1 cellular context compared by ENCODE assay signal in genomic region chr17:78226055-78226751, GRCh38.
TF ChIP-seq lines count a peak whose summit lies in the region.

No MANE protein-coding gene starts in this region.

TF ChIP-seq in HepG2, 621 proteins besides CTCF, POLR2A, EP300 and RAD21:
- TF ChIP-seq, protein P1, sequence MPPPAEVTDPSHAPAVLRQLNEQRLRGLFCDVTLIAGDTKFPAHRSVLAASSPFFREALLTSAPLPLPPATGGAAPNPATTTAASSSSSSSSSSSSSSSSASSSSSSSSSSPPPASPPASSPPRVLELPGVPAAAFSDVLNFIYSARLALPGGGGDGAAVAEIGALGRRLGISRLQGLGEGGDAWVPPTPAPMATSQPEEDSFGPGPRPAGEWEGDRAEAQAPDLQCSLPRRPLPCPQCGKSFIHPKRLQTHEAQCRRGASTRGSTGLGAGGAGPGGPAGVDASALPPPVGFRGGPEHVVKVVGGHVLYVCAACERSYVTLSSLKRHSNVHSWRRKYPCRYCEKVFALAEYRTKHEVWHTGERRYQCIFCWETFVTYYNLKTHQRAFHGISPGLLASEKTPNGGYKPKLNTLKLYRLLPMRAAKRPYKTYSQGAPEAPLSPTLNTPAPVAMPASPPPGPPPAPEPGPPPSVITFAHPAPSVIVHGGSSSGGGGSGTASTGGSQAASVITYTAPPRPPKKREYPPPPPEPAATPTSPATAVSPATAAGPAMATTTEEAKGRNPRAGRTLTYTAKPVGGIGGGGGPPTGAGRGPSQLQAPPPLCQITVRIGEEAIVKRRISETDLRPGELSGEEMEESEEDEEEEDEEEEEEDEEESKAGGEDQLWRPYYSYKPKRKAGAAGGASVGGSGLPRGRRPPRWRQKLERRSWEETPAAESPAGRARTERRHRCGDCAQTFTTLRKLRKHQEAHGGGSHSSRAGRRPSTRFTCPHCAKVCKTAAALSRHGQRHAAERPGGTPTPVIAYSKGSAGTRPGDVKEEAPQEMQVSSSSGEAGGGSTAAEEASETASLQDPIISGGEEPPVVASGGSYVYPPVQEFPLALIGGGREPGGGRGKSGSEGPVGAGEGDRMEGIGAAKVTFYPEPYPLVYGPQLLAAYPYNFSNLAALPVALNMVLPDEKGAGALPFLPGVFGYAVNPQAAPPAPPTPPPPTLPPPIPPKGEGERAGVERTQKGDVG (CRISPR knock-in tag; IDR thresholded peaks at IDR 0.05; ENCODE audit: borderline replicate concordance): no peak
- peak; percentile 19 for TF ChIP-seq RBM22 (optimal IDR thresholded peaks at IDR 0.05; ENCODE audit: low read length)
- peak; percentile 93 for TF ChIP-seq ZKSCAN1 (IDR thresholded peaks at IDR 0.05; ENCODE audit: low read length)
- TF ChIP-seq MAFF (IDR thresholded peaks at IDR 0.05; ENCODE audit: low read depth, low read length): peak; percentile 83
- peak; percentile 77 to 91 for TF ChIP-seq MAFK (conservative IDR thresholded peaks at IDR 0.05 in 1 of 2, IDR thresholded peaks at IDR 0.05 in 1 of 2; ENCODE audit: low read length in 2 of 2)
- no peak for TF ChIP-seq ZNF207 (IDR thresholded peaks at IDR 0.05; ENCODE audit: borderline replicate concordance)
- no peak for TF ChIP-seq HNRNPUL1 (IDR thresholded peaks at IDR 0.05; ENCODE audit: low read depth, low read length)
- TF ChIP-seq, protein P2, sequence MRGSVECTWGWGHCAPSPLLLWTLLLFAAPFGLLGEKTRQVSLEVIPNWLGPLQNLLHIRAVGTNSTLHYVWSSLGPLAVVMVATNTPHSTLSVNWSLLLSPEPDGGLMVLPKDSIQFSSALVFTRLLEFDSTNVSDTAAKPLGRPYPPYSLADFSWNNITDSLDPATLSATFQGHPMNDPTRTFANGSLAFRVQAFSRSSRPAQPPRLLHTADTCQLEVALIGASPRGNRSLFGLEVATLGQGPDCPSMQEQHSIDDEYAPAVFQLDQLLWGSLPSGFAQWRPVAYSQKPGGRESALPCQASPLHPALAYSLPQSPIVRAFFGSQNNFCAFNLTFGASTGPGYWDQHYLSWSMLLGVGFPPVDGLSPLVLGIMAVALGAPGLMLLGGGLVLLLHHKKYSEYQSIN (CRISPR knock-in tag; IDR thresholded peaks at IDR 0.05; ENCODE audit: borderline replicate concordance): no peak
- no peak for TF ChIP-seq USF2 (IDR thresholded peaks at IDR 0.05; ENCODE audit: low read depth, low read length)
- no peak for TF ChIP-seq USF2 (CRISPR knock-in tag; IDR thresholded peaks at IDR 0.05; ENCODE audit: borderline replicate concordance)
